1 cellular context compared by ENCODE assay signal in genomic region chr7:33807779-33808482, GRCh38.
TF ChIP-seq lines count a peak whose summit lies in the region.

No MANE protein-coding gene starts in this region.

TF ChIP-seq in HepG2, 621 proteins besides CTCF, POLR2A, EP300 and RAD21 (continued from another document and continues in another):
- TF ChIP-seq SRSF9 (IDR thresholded peaks at IDR 0.05; ENCODE audit: borderline replicate concordance, insufficient read depth, low read depth, low read length, poor library complexity, severe bottlenecking): no peak
- peak; percentile 63; the same call in 1 of the 2 replicates for TF ChIP-seq ZNF430 (CRISPR knock-in tag; IDR thresholded peaks at IDR 0.05)
- peak; percentile 47; the same call in 1 of the 2 replicates for TF ChIP-seq SMC3 (IDR thresholded peaks at IDR 0.05; ENCODE audit: low read length)
- peak; percentile 47; the same call in 1 of the 2 replicates for TF ChIP-seq SALL1 (CRISPR knock-in tag; IDR thresholded peaks at IDR 0.05)
- TF ChIP-seq HDAC1 (CRISPR knock-in tag; IDR thresholded peaks at IDR 0.05): peak; percentile 36; the same call in 1 of the 2 replicates
- peak; percentile 95 for TF ChIP-seq HNF4A (CRISPR knock-in tag; IDR thresholded peaks at IDR 0.05)
- TF ChIP-seq POLR2G (IDR thresholded peaks at IDR 0.05; ENCODE audit: low read depth, low read length): no peak
- no peak for TF ChIP-seq DMAP1 (CRISPR knock-in tag; IDR thresholded peaks at IDR 0.05)
- 0 out of 2 replicates have a peak, but pooled peaks have one; percentile 30 for TF ChIP-seq BORCS8-MEF2B (CRISPR knock-in tag; IDR thresholded peaks at IDR 0.05)
- TF ChIP-seq CEBPB (IDR thresholded peaks at IDR 0.05; ENCODE audit: borderline replicate concordance, low read depth, low read length): peak; percentile 95
- 0 out of 2 replicates have a peak, but pooled peaks have one; percentile 36 for TF ChIP-seq FOXJ3 (CRISPR knock-in tag; IDR thresholded peaks at IDR 0.05; ENCODE audit: borderline replicate concordance)
- no peak for TF ChIP-seq NAIF1 (CRISPR knock-in tag; IDR thresholded peaks at IDR 0.05; ENCODE audit: borderline replicate concordance)
- no peak for TF ChIP-seq PAF1 (CRISPR knock-in tag; IDR thresholded peaks at IDR 0.05)
- TF ChIP-seq SETDB1 (CRISPR knock-in tag; IDR thresholded peaks at IDR 0.05; ENCODE audit: borderline replicate concordance): no peak
- TF ChIP-seq ZNF749 (CRISPR knock-in tag; IDR thresholded peaks at IDR 0.05; ENCODE audit: borderline replicate concordance): no peak
- 0 out of 2 replicates have a peak, but pooled peaks have one; percentile 19 for TF ChIP-seq ZNF280D (CRISPR knock-in tag; IDR thresholded peaks at IDR 0.05)
- peak; percentile 55; the same call in 1 of the 2 replicates for TF ChIP-seq RFX3 (CRISPR knock-in tag; IDR thresholded peaks at IDR 0.05)
- TF ChIP-seq HDAC2 (CRISPR knock-in tag; IDR thresholded peaks at IDR 0.05): peak; percentile 30; the same call in 1 of the 2 replicates
- TF ChIP-seq ZNF740 (CRISPR knock-in tag; IDR thresholded peaks at IDR 0.05): 0 out of 2 replicates have a peak, but pooled peaks have one; percentile 26
- TF ChIP-seq ATF4 (CRISPR knock-in tag; IDR thresholded peaks at IDR 0.05): 0 out of 4 replicates have a peak, but pooled peaks of 1 of the 2 experiments have one; percentile 17
- TF ChIP-seq SMAD3 (CRISPR knock-in tag; IDR thresholded peaks at IDR 0.05): 0 out of 2 replicates have a peak, but pooled peaks have one; percentile 37
- TF ChIP-seq ZNF143 (CRISPR knock-in tag; IDR thresholded peaks at IDR 0.05): no peak
- TF ChIP-seq FOSL2 (CRISPR knock-in tag; IDR thresholded peaks at IDR 0.05): peak; percentile 25; the same call in 1 of the 2 replicates
- no peak for TF ChIP-seq ZNF607 (CRISPR knock-in tag; IDR thresholded peaks at IDR 0.05; ENCODE audit: borderline replicate concordance)
- TF ChIP-seq ZNF780A (CRISPR knock-in tag; IDR thresholded peaks at IDR 0.05): peak; percentile 93
- peak; percentile 23; the same call in 1 of the 2 replicates for TF ChIP-seq ZBTB34 (CRISPR knock-in tag; IDR thresholded peaks at IDR 0.05)
- peak; percentile 60; the same call in 1 of the 2 replicates for TF ChIP-seq ZNF670 (CRISPR knock-in tag; IDR thresholded peaks at IDR 0.05; ENCODE audit: borderline replicate concordance)
- TF ChIP-seq ARID2 (CRISPR knock-in tag; IDR thresholded peaks at IDR 0.05; ENCODE audit: borderline replicate concordance): no peak
- peak; percentile 42 for TF ChIP-seq XRCC5 (optimal IDR thresholded peaks at IDR 0.05; ENCODE audit: low read length)
- peak; percentile 81 for TF ChIP-seq ZBTB7B (CRISPR knock-in tag; IDR thresholded peaks at IDR 0.05)
- peak; percentile 45; the same call in 1 of the 2 replicates for TF ChIP-seq ZMYM2 (CRISPR knock-in tag; IDR thresholded peaks at IDR 0.05)
- TF ChIP-seq TARDBP (CRISPR knock-in tag; IDR thresholded peaks at IDR 0.05): peak; percentile 67; the same call in 1 of the 2 replicates
- no peak for TF ChIP-seq SOX6 (IDR thresholded peaks at IDR 0.05)
- peak; percentile 57; the same call in 1 of the 2 replicates for TF ChIP-seq SOX6 (CRISPR knock-in tag; IDR thresholded peaks at IDR 0.05)
- peak; percentile 12 for TF ChIP-seq YY1 (IDR thresholded peaks at IDR 0.05; ENCODE audit: insufficient read depth, insufficient replicate concordance, low read depth, low read length)
- peak; percentile 90 for TF ChIP-seq TRIM24 (CRISPR knock-in tag; IDR thresholded peaks at IDR 0.05)
- TF ChIP-seq ZBTB46 (CRISPR knock-in tag; IDR thresholded peaks at IDR 0.05; ENCODE audit: borderline replicate concordance): no peak
- no peak for TF ChIP-seq ZMAT5 (CRISPR knock-in tag; IDR thresholded peaks at IDR 0.05; ENCODE audit: borderline replicate concordance, low read depth)
- TF ChIP-seq ZNF770 (CRISPR knock-in tag; IDR thresholded peaks at IDR 0.05): no peak
- no peak for TF ChIP-seq ZKSCAN1 (IDR thresholded peaks at IDR 0.05; ENCODE audit: low read length)
- peak; percentile 37; the same call in 1 of the 2 replicates for TF ChIP-seq ZBTB7A (CRISPR knock-in tag; IDR thresholded peaks at IDR 0.05)
- 0 out of 2 replicates have a peak, but pooled peaks have one; percentile 17 for TF ChIP-seq ZFP91 (CRISPR knock-in tag; IDR thresholded peaks at IDR 0.05; ENCODE audit: borderline replicate concordance)
- peak; percentile 47; the same call in 1 of the 2 replicates for TF ChIP-seq ZFP90 (CRISPR knock-in tag; IDR thresholded peaks at IDR 0.05; ENCODE audit: borderline replicate concordance)
- peak; percentile 79; the same call in 1 of the 2 replicates for TF ChIP-seq REPIN1 (CRISPR knock-in tag; IDR thresholded peaks at IDR 0.05; ENCODE audit: borderline replicate concordance, low read depth)
- TF ChIP-seq NCOR1 (IDR thresholded peaks at IDR 0.05; ENCODE audit: borderline replicate concordance, low read length): peak; percentile 90
- peak; percentile 84; the same call in 1 of the 2 replicates for TF ChIP-seq TEF (CRISPR knock-in tag; IDR thresholded peaks at IDR 0.05)
- no peak for TF ChIP-seq MAFG (CRISPR knock-in tag; IDR thresholded peaks at IDR 0.05)
- TF ChIP-seq ISL2 (CRISPR knock-in tag; IDR thresholded peaks at IDR 0.05): peak; percentile 53
- TF ChIP-seq MTA1 (CRISPR knock-in tag; IDR thresholded peaks at IDR 0.05; ENCODE audit: borderline replicate concordance): no peak
- TF ChIP-seq PATZ1 (CRISPR knock-in tag; IDR thresholded peaks at IDR 0.05): peak; percentile 77
- TF ChIP-seq HMG20A (CRISPR knock-in tag; IDR thresholded peaks at IDR 0.05; ENCODE audit: borderline replicate concordance): peak; percentile 47; the same call in 1 of the 2 replicates
- TF ChIP-seq TBP (CRISPR knock-in tag; IDR thresholded peaks at IDR 0.05): no peak
